In genomic region chr2:41899189-41899588, GRCh38 we compare ENCODE assay signal across 21 cellular contexts.
DNase-seq lines count a peak whose midpoint lies in the region; ATAC-seq and TF ChIP-seq lines count a peak whose summit lies in the region.
"Had no signal": no experiment of that assay in that cellular context is flagged by ENCODE, and none has a peak within 500 bp of the region (broad histone marks: within the 10 kb centered on the region; RNA-seq: fewer than 3 reads in every experiment).

No MANE protein-coding gene starts in this region.

- H3K4ac ChIP-seq in IMR-90 (ENCODE audit: low read depth, low read length) (no peak overlapping the region), trophoblast cell (ENCODE audit: low read depth, low read length) (no peak overlapping the region)

- in situ Hi-C loops in IMR-90 (cut with MboI; ENCODE audit: low sequenced_read_pairs): no loop called here

- WGBS in IMR-90 (ENCODE audit: extremely low coverage in 2 of 2, insufficient read length in 1 of 2), 2 experiments: no CpG with 5 or more reads among the region's 2 CpGs
- 34% methylated on average over 2 of the region's 2 CpGs for WGBS in hepatocyte (ENCODE audit: low lambda C conversion rate, missing lambda C conversion rate)
- WGBS in trophoblast cell (ENCODE audit: extremely low coverage, insufficient coverage, insufficient read length): no CpG with 5 or more reads among the region's 2 CpGs
- WGBS in adrenal gland, 4 donors: 73 to 84% (median 80%) methylated on average over 2 of the region's 2 CpGs

- H4K12ac ChIP-seq in trophoblast cell (ENCODE audit: low read depth, low read length): no peak overlapping the region

- H3K27ac ChIP-seq in IMR-90 (ENCODE audit: insufficient read depth, low read length) (no peak overlapping the region), ascending aorta (peak overlapping the region; percentile 71 to 82), hepatocyte (peak overlapping the region; percentile 66), trophoblast cell (ENCODE audit: low read depth, low read length) (peak overlapping the region; percentile 27), adrenal gland (no peak overlapping the region)
- H3K27ac ChIP-seq: colonic mucosa, heart left ventricle had no signal

- H3K4me2 ChIP-seq in IMR-90 (ENCODE audit: low read depth, low read length) (no peak overlapping the region), hepatocyte (no peak overlapping the region), trophoblast cell (ENCODE audit: low read length) (no peak overlapping the region)

- no peaks in the 10 kb centered on the region for H3K36me3 ChIP-seq in IMR-90 (ENCODE audit: control insufficient read depth, insufficient read depth, low read length)
- no peaks in the 10 kb centered on the region for H3K36me3 ChIP-seq in ascending aorta
- no peaks in the 10 kb centered on the region for H3K36me3 ChIP-seq in hepatocyte (replicated peaks; ENCODE audit: insufficient read depth, low read depth)
- H3K36me3 ChIP-seq in trophoblast cell (ENCODE audit: control insufficient read depth in 1 of 2, insufficient read depth in 2 of 2, low read length in 2 of 2): no peaks in the 10 kb centered on the region
- no peaks in the 10 kb centered on the region for H3K36me3 ChIP-seq in BE2C
- no peaks in the 10 kb centered on the region for H3K36me3 ChIP-seq in adrenal gland (replicated peaks in 1 of 2)
- H3K36me3 ChIP-seq: colonic mucosa, heart left ventricle had no signal

- H3K18ac ChIP-seq in IMR-90 (ENCODE audit: low read depth, low read length) (no peak overlapping the region; the same call in 1 of the 2 replicates), trophoblast cell (ENCODE audit: low read length) (no peak overlapping the region)

- no peak overlapping the region for H4K5ac ChIP-seq in IMR-90 (ENCODE audit: low read depth, low read length)

- no peak overlapping the region for H2BK20ac ChIP-seq in IMR-90 (ENCODE audit: low read depth, low read length)

- H2BK12ac ChIP-seq in trophoblast cell (ENCODE audit: low read length): no peak overlapping the region

- 0 out of 2 replicates have a peak, but pooled peaks cover 2% of the 10 kb centered on the region for H3K27me3 ChIP-seq in IMR-90 (ENCODE audit: control insufficient read depth, insufficient read depth, low read length)
- no peaks in the 10 kb centered on the region for H3K27me3 ChIP-seq in ascending aorta
- H3K27me3 ChIP-seq in hepatocyte: no peaks in the 10 kb centered on the region
- H3K27me3 ChIP-seq in trophoblast cell (ENCODE audit: insufficient read depth, low read length): no peaks in the 10 kb centered on the region
- no peaks in the 10 kb centered on the region for H3K27me3 ChIP-seq in BE2C
- no peaks in the 10 kb centered on the region for H3K27me3 ChIP-seq in adrenal gland
- H3K27me3 ChIP-seq: colonic mucosa, heart left ventricle had no signal

- no peaks in the 10 kb centered on the region for H3K79me1 ChIP-seq in IMR-90 (ENCODE audit: low read depth in 1 of 2, low read length in 2 of 2)
- H3K79me1 ChIP-seq in trophoblast cell (ENCODE audit: low read length): peaks cover 5% of the 10 kb centered on the region

- no peak overlapping the region for H3K23ac ChIP-seq in IMR-90 (ENCODE audit: low read depth, low read length)
- H3K23ac ChIP-seq in trophoblast cell (ENCODE audit: low read length): no peak overlapping the region

- CTCF ChIA-PET in IMR-90 (lab: Yijun Ruan, JAX): interaction anchor here (1.5 kb wide), 1 partner anchor 188 kb away, joined by 3 read pairs; no protein-coding TSS in a partner anchor

- H2AK5ac ChIP-seq in IMR-90 (ENCODE audit: low read depth, low read length) (no peak overlapping the region), trophoblast cell (ENCODE audit: low read length) (no peak overlapping the region)

- H3K9me1 ChIP-seq in IMR-90 (ENCODE audit: insufficient read depth, low read length): no peaks in the 10 kb centered on the region

- POLR2A ChIA-PET in IMR-90 (lab: Charles Lee; ENCODE audit: unreplicated experiment): no interaction called here

- intact Hi-C loops in IMR-90 (cut with micrococcal nuclease) (no loop called here), ascending aorta (cut with DNase I) (loop anchor here (2.0 to 5.0 kb wide), 2 partner anchors 43 to 66 kb away; no protein-coding TSS in a partner anchor), adrenal gland (cut with DNase I) (no loop called here)

- DNase-seq in IMR-90 (peak; percentile 42), ascending aorta (ENCODE audit: low spot score in 2 of 2) (peak in 1 of 2 donors; percentile 80), hepatocyte (ENCODE audit: low spot score) (peak; percentile 46), trophoblast cell (peak; percentile 90 to 95), AML-193 (lab: John Stamatoyannopoulos, UW) (no peak), cerebellar nuclear complex (lab: John Stamatoyannopoulos, UW) (no peak), BE2C (no peak), adrenal gland (no peak)
- DNase-seq: activated naive CD4-positive, alpha-beta T cell treated with Interleukin-2 at 50 U/mL for 16 hours; activated T-cell treated with anti-CD3 and anti-CD28 coated beads, Interleukin-2, amount 50 U/mL, for 24 hours; CD4-positive, alpha-beta T cell; colonic mucosa; DMS79; heart left ventricle; KBM-7; naive B cell; NCI-H2029; stimulated activated CD4-positive, alpha-beta T cell treated with anti-CD3 and anti-CD28 coated beads, Interleukin-15, amount 100 ng/mL, for 24 hours; T-helper 9 cell had no signal

- H3K4me3 ChIP-seq in IMR-90 (ENCODE audit: insufficient read depth, low read depth, low read length) (no peak overlapping the region), ascending aorta (no peak overlapping the region), hepatocyte (no peak overlapping the region), trophoblast cell (ENCODE audit: low read depth, low read length) (no peak overlapping the region), BE2C (ENCODE audit: low read depth, low read length) (no peak overlapping the region), adrenal gland (no peak overlapping the region)
- H3K4me3 ChIP-seq: colonic mucosa, GM12878, heart left ventricle, lung had no signal

- H2BK5ac ChIP-seq in IMR-90 (ENCODE audit: low read depth, low read length, poor library complexity, severe bottlenecking) (no peak overlapping the region), trophoblast cell (ENCODE audit: low read depth, low read length, poor library complexity) (no peak overlapping the region)

- H4K20me1 ChIP-seq in IMR-90 (ENCODE audit: insufficient read depth, low read length): no peaks in the 10 kb centered on the region
- H4K20me1 ChIP-seq in hepatocyte (ENCODE audit: insufficient read depth, poor library complexity, severe bottlenecking): no peaks in the 10 kb centered on the region

- H3K9me2 ChIP-seq in hepatocyte (replicated peaks; ENCODE audit: insufficient read depth): no peaks in the 10 kb centered on the region

- H4K8ac ChIP-seq in IMR-90 (ENCODE audit: low read depth in 2 of 2, low read length in 2 of 2) (no peak overlapping the region), trophoblast cell (ENCODE audit: low read depth, low read length) (no peak overlapping the region)

- TF ChIP-seq CTCF in IMR-90 (conservative IDR thresholded peaks at IDR 0.05; ENCODE audit: low read depth, low read length) (no peak), ascending aorta (IDR thresholded peaks at IDR 0.05) (no peak), hepatocyte (IDR thresholded peaks at IDR 0.05; ENCODE audit: poor library complexity) (no peak), BE2C (IDR thresholded peaks at IDR 0.05; ENCODE audit: low read depth, low read length) (no peak), adrenal gland (IDR thresholded peaks at IDR 0.05) (no peak)

- TF ChIP-seq POLR2A in IMR-90 (IDR thresholded peaks at IDR 0.05; ENCODE audit: low read depth, low read length) (no peak), adrenal gland (IDR thresholded peaks at IDR 0.05) (no peak)

- ATAC-seq in IMR-90 (ENCODE audit: low read depth): no peak
- ATAC-seq: GM12878, heart left ventricle had no signal

- no peak overlapping the region for H2AK9ac ChIP-seq in IMR-90 (replicated peaks; ENCODE audit: low read depth, low read length, poor library complexity)

- BruUV-seq in IMR-90 (replicated peaks; lab: Mats Ljungman, UMichigan): no TSS peak

- H3K79me2 ChIP-seq in hepatocyte: no peaks in the 10 kb centered on the region
- H3K79me2 ChIP-seq in trophoblast cell (ENCODE audit: control insufficient read depth, insufficient read depth, low read length, poor library complexity): no peaks in the 10 kb centered on the region

- H3K4me1 ChIP-seq in IMR-90 (ENCODE audit: control insufficient read depth, insufficient read depth, low read length) (peaks cover 5% of the 10 kb centered on the region), ascending aorta (peaks cover 6 to 24% of the 10 kb centered on the region in 2 donors), hepatocyte (ENCODE audit: insufficient read depth) (peaks cover 21% of the 10 kb centered on the region), trophoblast cell (ENCODE audit: control insufficient read depth in 1 of 2, insufficient read depth in 2 of 2, low read length in 2 of 2) (peaks cover 10 to 13% of the 10 kb centered on the region in 2 experiments), BE2C (peaks cover 17% of the 10 kb centered on the region), adrenal gland (replicated peaks in 1 of 2) (no peaks in the 10 kb centered on the region)
- H3K4me1 ChIP-seq: colonic mucosa had no signal

- H3K9me3 ChIP-seq in IMR-90 (ENCODE audit: control insufficient read depth, insufficient read depth, low read length) (no peaks in the 10 kb centered on the region), ascending aorta (no peaks in the 10 kb centered on the region), hepatocyte (ENCODE audit: low read depth) (no peaks in the 10 kb centered on the region), trophoblast cell (ENCODE audit: insufficient read depth, low read depth, low read length) (no peaks in the 10 kb centered on the region), BE2C (no peaks in the 10 kb centered on the region), adrenal gland (replicated peaks in 1 of 3) (no peaks in the 10 kb centered on the region)
- H3K9me3 ChIP-seq: colonic mucosa, heart left ventricle had no signal

- dilution Hi-C loops in IMR-90 (cut with HindIII; ENCODE audit: low sequenced_read_pairs, unreplicated experiment): loop anchor here (25.0 kb wide), 1 partner anchor 188 kb away; no protein-coding TSS in a partner anchor

- H4K91ac ChIP-seq in IMR-90 (ENCODE audit: insufficient read depth, low read depth, low read length) (no peak overlapping the region), trophoblast cell (ENCODE audit: low read depth, low read length) (no peak overlapping the region)

- no peak overlapping the region for H3K56ac ChIP-seq in IMR-90 (ENCODE audit: extremely low read depth, insufficient read depth, low read length)

- no peak overlapping the region for H3K14ac ChIP-seq in IMR-90 (replicated peaks; ENCODE audit: low read depth, low read length)
- H3K14ac ChIP-seq in trophoblast cell (ENCODE audit: low read length): no peak overlapping the region

- H2AFZ ChIP-seq in IMR-90 (replicated peaks; ENCODE audit: low read length, poor library complexity) (no peak overlapping the region), hepatocyte (no peak overlapping the region), trophoblast cell (ENCODE audit: insufficient read depth, low read length, poor library complexity) (no peak overlapping the region)

- H3K9ac ChIP-seq in IMR-90 (ENCODE audit: low read depth, low read length) (no peak overlapping the region), trophoblast cell (ENCODE audit: low read length) (no peak overlapping the region)

- no peak overlapping the region for H2BK120ac ChIP-seq in IMR-90 (ENCODE audit: low read depth, low read length)
- H2BK120ac ChIP-seq in trophoblast cell (ENCODE audit: insufficient read depth, low read length, poor library complexity): no peak overlapping the region

- H2BK15ac ChIP-seq in IMR-90 (ENCODE audit: low read depth, low read length): no peak overlapping the region

- TF ChIP-seq RAD21 in IMR-90 (IDR thresholded peaks at IDR 0.05; ENCODE audit: low read length): no peak

Comparison
In these comparisons a context has a peak if more than half of its experiments do, and no peak if none do; other contexts are left out.
1. DNase-seq: peak in IMR-90 (single experiment), hepatocyte (single experiment) and trophoblast cell (2 of 2); none in AML-193 (0 of 2), cerebellar nuclear complex (0 of 2), BE2C (single experiment) and adrenal gland (0 of 7).
2. H3K27ac ChIP-seq: peak in ascending aorta (2 of 2), hepatocyte (single experiment) and trophoblast cell (single experiment); none in IMR-90 (single experiment) and adrenal gland (0 of 5).